In the genomic region with DNA sequence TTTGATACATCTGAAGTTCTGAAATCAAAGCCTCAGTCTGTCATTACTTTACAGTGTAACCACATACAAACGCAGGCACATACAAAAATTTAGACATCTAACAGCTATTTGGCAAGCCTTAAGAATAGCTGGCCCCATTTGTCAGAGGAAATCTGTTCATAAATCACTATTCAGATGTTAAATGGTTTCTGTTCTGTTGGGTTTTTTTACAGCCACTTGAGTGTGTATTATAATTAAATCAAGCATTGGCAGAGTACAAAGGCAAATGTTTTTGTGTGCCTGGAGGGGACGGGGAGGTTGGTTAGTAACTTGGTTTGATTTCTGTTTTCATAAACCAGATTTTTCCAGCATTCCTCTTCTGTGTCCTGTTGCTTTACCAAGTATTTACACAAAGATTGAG, we compare ENCODE assay signal across 2 cellular contexts.
A peak's percentile ranks its signal among the peaks of the same experiment; 100 is the strongest.
TF ChIP-seq lines count a peak whose summit lies in the region.

No MANE protein-coding gene starts in this region.

TF ChIP-seq in A549, 52 proteins besides CTCF, POLR2A, EP300 and RAD21:
- TF ChIP-seq FOSL2 (IDR thresholded peaks at IDR 0.05): no peak
- TF ChIP-seq FOSL2 (CRISPR knock-in tag; IDR thresholded peaks at IDR 0.05): no peak
- TF ChIP-seq, protein P1, sequence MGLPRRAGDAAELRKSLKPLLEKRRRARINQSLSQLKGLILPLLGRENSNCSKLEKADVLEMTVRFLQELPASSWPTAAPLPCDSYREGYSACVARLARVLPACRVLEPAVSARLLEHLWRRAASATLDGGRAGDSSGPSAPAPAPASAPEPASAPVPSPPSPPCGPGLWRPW (IDR thresholded peaks at IDR 0.05): no peak
- TF ChIP-seq RARB (CRISPR knock-in tag; IDR thresholded peaks at IDR 0.05): no peak
- TF ChIP-seq ATOH8 (CRISPR knock-in tag; IDR thresholded peaks at IDR 0.05; ENCODE audit: low read depth): no peak
- no peak for TF ChIP-seq KDM1A (IDR thresholded peaks at IDR 0.05; ENCODE audit: low read depth)
- no peak for TF ChIP-seq HOXB13 (CRISPR knock-in tag; IDR thresholded peaks at IDR 0.05; ENCODE audit: low read depth)
- no peak for TF ChIP-seq TFCP2L1 (CRISPR knock-in tag; IDR thresholded peaks at IDR 0.05)
- no peak for TF ChIP-seq BHLHE40 (IDR thresholded peaks at IDR 0.05; ENCODE audit: low read depth, low read length)

TF ChIP-seq in HEK293, 187 proteins besides CTCF, POLR2A, EP300 and RAD21:
- peak; percentile 59 for TF ChIP-seq FEZF1 (tag by site-specific recombination; IDR thresholded peaks at IDR 0.05)
- TF ChIP-seq, protein P2, sequence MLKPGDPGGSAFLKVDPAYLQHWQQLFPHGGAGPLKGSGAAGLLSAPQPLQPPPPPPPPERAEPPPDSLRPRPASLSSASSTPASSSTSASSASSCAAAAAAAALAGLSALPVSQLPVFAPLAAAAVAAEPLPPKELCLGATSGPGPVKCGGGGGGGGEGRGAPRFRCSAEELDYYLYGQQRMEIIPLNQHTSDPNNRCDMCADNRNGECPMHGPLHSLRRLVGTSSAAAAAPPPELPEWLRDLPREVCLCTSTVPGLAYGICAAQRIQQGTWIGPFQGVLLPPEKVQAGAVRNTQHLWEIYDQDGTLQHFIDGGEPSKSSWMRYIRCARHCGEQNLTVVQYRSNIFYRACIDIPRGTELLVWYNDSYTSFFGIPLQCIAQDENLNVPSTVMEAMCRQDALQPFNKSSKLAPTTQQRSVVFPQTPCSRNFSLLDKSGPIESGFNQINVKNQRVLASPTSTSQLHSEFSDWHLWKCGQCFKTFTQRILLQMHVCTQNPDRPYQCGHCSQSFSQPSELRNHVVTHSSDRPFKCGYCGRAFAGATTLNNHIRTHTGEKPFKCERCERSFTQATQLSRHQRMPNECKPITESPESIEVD (tag by site-specific recombination; IDR thresholded peaks at IDR 0.05): peak; percentile 91
- TF ChIP-seq OSR2 (tag by site-specific recombination; IDR thresholded peaks at IDR 0.05): 0 out of 2 replicates have a peak, but pooled peaks have one; percentile 12
- TF ChIP-seq WT1 (tag by site-specific recombination; IDR thresholded peaks at IDR 0.05): peak; percentile 55; the same call in 1 of the 2 replicates
- TF ChIP-seq, protein P3, sequence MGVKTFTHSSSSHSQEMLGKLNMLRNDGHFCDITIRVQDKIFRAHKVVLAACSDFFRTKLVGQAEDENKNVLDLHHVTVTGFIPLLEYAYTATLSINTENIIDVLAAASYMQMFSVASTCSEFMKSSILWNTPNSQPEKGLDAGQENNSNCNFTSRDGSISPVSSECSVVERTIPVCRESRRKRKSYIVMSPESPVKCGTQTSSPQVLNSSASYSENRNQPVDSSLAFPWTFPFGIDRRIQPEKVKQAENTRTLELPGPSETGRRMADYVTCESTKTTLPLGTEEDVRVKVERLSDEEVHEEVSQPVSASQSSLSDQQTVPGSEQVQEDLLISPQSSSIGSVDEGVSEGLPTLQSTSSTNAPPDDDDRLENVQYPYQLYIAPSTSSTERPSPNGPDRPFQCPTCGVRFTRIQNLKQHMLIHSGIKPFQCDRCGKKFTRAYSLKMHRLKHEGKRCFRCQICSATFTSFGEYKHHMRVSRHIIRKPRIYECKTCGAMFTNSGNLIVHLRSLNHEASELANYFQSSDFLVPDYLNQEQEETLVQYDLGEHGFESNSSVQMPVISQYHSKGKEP (tag by site-specific recombination; IDR thresholded peaks at IDR 0.05): 0 out of 2 replicates have a peak, but pooled peaks have one; percentile 9
- no peak for TF ChIP-seq ZNF175 (tag by site-specific recombination; IDR thresholded peaks at IDR 0.05)
- no peak for TF ChIP-seq ZNF664 (tag by site-specific recombination; IDR thresholded peaks at IDR 0.05)
- peak; percentile 29; the same call in 1 of the 2 replicates for TF ChIP-seq BCL11B (tag by site-specific recombination; IDR thresholded peaks at IDR 0.05; ENCODE audit: low read depth)
- TF ChIP-seq ZNF843 (tag by site-specific recombination; IDR thresholded peaks at IDR 0.05): peak; percentile 64; the same call in 1 of the 2 replicates
- no peak for TF ChIP-seq ZNF624 (tag by site-specific recombination; IDR thresholded peaks at IDR 0.05)
- TF ChIP-seq ZNF416 (tag by site-specific recombination; IDR thresholded peaks at IDR 0.05): no peak
- TF ChIP-seq SP7 (tag by site-specific recombination; IDR thresholded peaks at IDR 0.05): peak; percentile 70
- TF ChIP-seq BCL11A (tag by site-specific recombination; IDR thresholded peaks at IDR 0.05; ENCODE audit: low read depth): peak; percentile 58; the same call in 1 of the 2 replicates
- TF ChIP-seq GFI1B (tag by site-specific recombination; IDR thresholded peaks at IDR 0.05): peak; percentile 99
- no peak for TF ChIP-seq ZNF23 (tag by site-specific recombination; IDR thresholded peaks at IDR 0.05; ENCODE audit: borderline replicate concordance)
